Comparison of ENCODE assay signal across 7 cellular contexts in the genomic region with DNA sequence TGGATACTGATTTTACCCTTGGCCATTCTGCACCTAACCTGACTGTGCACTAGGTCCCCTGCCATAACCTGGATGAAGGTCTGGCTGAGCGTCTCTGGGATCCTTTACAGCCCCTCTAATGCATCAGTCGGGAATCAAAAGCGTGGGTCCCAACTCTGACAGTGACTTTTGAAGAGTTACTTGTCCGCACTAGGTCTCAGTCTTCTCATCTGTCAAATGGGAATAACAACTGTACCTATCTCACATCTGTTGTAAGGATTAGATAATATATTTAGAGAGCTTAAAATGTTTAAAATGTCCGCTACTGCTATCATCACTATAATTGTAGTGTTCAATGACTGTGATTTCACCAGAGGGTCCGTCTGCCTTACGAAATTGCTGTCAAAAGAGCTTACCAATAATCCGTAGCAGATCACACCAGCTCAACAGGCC. TPM values are rescaled to one million over a fixed set of nuclear protein-coding genes. Genes with fewer than 3 reads are reported as not detected.
DNase-seq lines count a peak whose midpoint lies in the region; ATAC-seq and TF ChIP-seq lines count a peak whose summit lies in the region.

No MANE protein-coding gene starts in this region.

- ATAC-seq in HG03175 (IDR thresholded peaks at IDR 0.05; ENCODE audit: unreplicated experiment) = no peak

- intact Hi-C loops in spleen (cut with DNase I; ENCODE audit: low total_unique reads) = no loop called here

- H3K79me2 ChIP-seq in hepatocyte = peaks cover 53% of the 10 kb centered on the region

- no peaks in the 10 kb centered on the region for H3K9me2 ChIP-seq in hepatocyte (replicated peaks; ENCODE audit: insufficient read depth)

- peak overlapping the region; percentile 82 for H3K27ac ChIP-seq in HL-60 (replicated peaks)
- H3K27ac ChIP-seq in WERI-Rb-1 = peak overlapping the region; percentile 96
- peak overlapping the region; percentile 94 for H3K27ac ChIP-seq in hepatocyte
- peak overlapping the region; percentile 93 to 97 (median 96) for H3K27ac ChIP-seq in spleen

- H3K4me3 ChIP-seq in HL-60 (replicated peaks; ENCODE audit: insufficient read depth, low read length) (peak overlapping the region; percentile 91), WERI-Rb-1 (ENCODE audit: low read depth, low read length) (peak overlapping the region; percentile 47), hepatocyte (peak overlapping the region; percentile 85), spleen (peak overlapping the region; percentile 62 to 97 (median 88))

- TF ChIP-seq POLR2A in spleen (IDR thresholded peaks at IDR 0.05) = no peak

- H4K20me1 ChIP-seq in hepatocyte (ENCODE audit: insufficient read depth, poor library complexity, severe bottlenecking) = peaks cover 12% of the 10 kb centered on the region

- TF ChIP-seq CTCF in HL-60 (IDR thresholded peaks at IDR 0.05; ENCODE audit: insufficient read depth, low read length) (no peak), WERI-Rb-1 (IDR thresholded peaks at IDR 0.05; ENCODE audit: low read depth, low read length) (no peak), hepatocyte (IDR thresholded peaks at IDR 0.05; ENCODE audit: poor library complexity) (no peak), spleen (IDR thresholded peaks at IDR 0.05 in 8 of 11, conservative IDR thresholded peaks at IDR 0.05 in 3 of 11) (no peak)

- no peaks in the 10 kb centered on the region for H3K27me3 ChIP-seq in HL-60 (ENCODE audit: insufficient read depth, poor library complexity, severe bottlenecking)
- H3K27me3 ChIP-seq in WERI-Rb-1 (ENCODE audit: insufficient read depth, low read depth, severe bottlenecking) = no peaks in the 10 kb centered on the region
- H3K27me3 ChIP-seq in hepatocyte = no peaks in the 10 kb centered on the region
- H3K27me3 ChIP-seq in spleen (replicated peaks in 1 of 7) = no peaks in the 10 kb centered on the region

- DNase-seq in HL-60 (ENCODE audit: low read depth in 1 of 2, low spot score in 1 of 2) (no peak), WERI-Rb-1 (no peak), hepatocyte (ENCODE audit: low spot score) (no peak), spleen (no peak), D341Med (ENCODE audit: low spot score) (no peak)
- DNase-seq in stimulated activated CD4-positive, alpha-beta T cell treated with anti-CD3 and anti-CD28 coated beads, Interleukin-2, amount 100 ng/mL, for 24 hours = no peak

- H3K4me1 ChIP-seq in hepatocyte (ENCODE audit: insufficient read depth) (peaks cover 4% of the 10 kb centered on the region), spleen (peaks cover 11 to 63% (median 34%) of the 10 kb centered on the region in 6 donors)

- 33% methylated on average over 8 of the region's 8 CpGs for WGBS in hepatocyte (ENCODE audit: low lambda C conversion rate, missing lambda C conversion rate)
- 42 to 47% (median 44%) methylated on average over 8 of the region's 8 CpGs for WGBS in spleen, 5 donors

- H2AFZ ChIP-seq in hepatocyte = peak overlapping the region; percentile 71

- H3K36me3 ChIP-seq in WERI-Rb-1 (no peaks in the 10 kb centered on the region), hepatocyte (replicated peaks; ENCODE audit: insufficient read depth, low read depth) (no peaks in the 10 kb centered on the region), spleen (peaks cover 0 to 8% (median 0%) of the 10 kb centered on the region in 6 donors)

- H3K9me3 ChIP-seq in WERI-Rb-1 (ENCODE audit: severe bottlenecking) (no peaks in the 10 kb centered on the region), hepatocyte (ENCODE audit: low read depth) (no peaks in the 10 kb centered on the region), spleen (peaks cover 0 to 3% (median 0%) of the 10 kb centered on the region in 8 donors)

- peak overlapping the region; percentile 81 for H3K4me2 ChIP-seq in hepatocyte

RNA-seq across cellular contexts. Expression of a gene that starts 0.7 kb away (rescaled TPM):
- total RNA-seq in hepatocyte = 19.7 and 21.4 TPM in 2 replicates
- 13.4 and 13.6 TPM in 2 replicates for polyA plus RNA-seq in hepatocyte
- total RNA-seq in spleen = 10 to 100 TPM in 4 of 7 donors, 1 to 10 TPM in 3; 9.1 to 15.7 (median 10.2) TPM
- 10 to 100 TPM in 2 of 3 donors, 1 to 10 TPM in 1; 8.6 to 11.7 (median 10.3) TPM for polyA plus RNA-seq in spleen

RNA-seq across cellular contexts. Expression of a gene that starts 36.0 kb away (rescaled TPM):
- total RNA-seq in hepatocyte (37.2 and 40.6 TPM in 2 replicates), spleen (10 to 100 TPM; 33.3 to 42.6 (median 36.1) TPM)
- polyA plus RNA-seq in hepatocyte (21.6 and 22.6 TPM in 2 replicates), spleen (10 to 100 TPM in 1 of 3 donors, 1 to 10 TPM in 2; 7.3 to 12.5 (median 8.3) TPM)
